In genomic region chr4:93414041-93414440, GRCh38 we compare ENCODE assay signal across 28 cellular contexts.
"Had no signal": no experiment of that assay in that cellular context is flagged by ENCODE, and none has a peak within 500 bp of the region (broad histone marks: within the 10 kb centered on the region; RNA-seq: fewer than 3 reads in every experiment).

No MANE protein-coding gene starts in this region.

- H3K9me3 ChIP-seq: esophagus muscularis mucosa, gastrocnemius medialis, heart right ventricle had no signal

- H3K27ac ChIP-seq: esophagus muscularis mucosa, foreskin keratinocyte, gastrocnemius medialis, heart right ventricle, WERI-Rb-1 had no signal

- DNase-seq: activated B cell treated with CpG ODN at 0.5 μM for 24 hours; activated CD4-positive, alpha-beta T cell treated with anti-CD3 and anti-CD28 coated beads for 48 hours; activated CD4-positive, alpha-beta T cell treated with anti-CD3 and anti-CD28 coated beads, Interleukin-2, amount 50 U/mL, for 1 hour; activated CD4-positive, alpha-beta T cell treated with anti-CD3 and anti-CD28 coated beads, Interleukin-2, amount 50 U/mL, for 48 hours; activated CD8-positive, alpha-beta memory T cell treated with anti-CD3 and anti-CD28 coated beads for 24 hours; activated CD8-positive, alpha-beta T cell treated with anti-CD3 and anti-CD28 coated beads for 36 hours; activated effector memory CD4-positive, alpha-beta T cell treated with Interleukin-2 at 50 U/mL for 16 hours; activated gamma-delta T cell treated with Interleukin-2 at 50 U/mL for 16 hours; activated naive CD4-positive, alpha-beta T cell treated with anti-CD3 and anti-CD28 coated beads, Interleukin-2, amount 50 U/mL, for 16 hours; activated naive CD4-positive, alpha-beta T cell treated with Interleukin-2 at 50 U/mL for 16 hours; activated T-cell treated with anti-CD3 and anti-CD28 coated beads, Interleukin-2, amount 50 U/mL, for 4 hours; amniotic stem cell; anterior cingulate cortex; caudate nucleus; cortex of kidney; dermis blood vessel endothelial cell; effector CD4-positive, alpha-beta T cell; effector memory CD8-positive, alpha-beta T cell; erythroblast; foreskin keratinocyte; gastrocnemius medialis; glutamatergic neuron; heart right ventricle; T1000; WERI-Rb-1 had no signal

- ATAC-seq: activated CD4-positive, CD25-positive, alpha-beta regulatory T cell treated with anti-CD3 and anti-CD28 coated beads, Interleukin-2, amount 50 U/mL, for 24 hours; activated CD8-positive, alpha-beta T cell treated with anti-CD3 and anti-CD28 coated beads for 36 hours; activated T-cell treated with anti-CD3 and anti-CD28 coated beads, Interleukin-2, amount 50 U/mL, for 4 hours; activated T-helper 17 cell treated with anti-CD3 and anti-CD28 coated beads, Interleukin-2, amount 50 U/mL, for 72 hours; effector memory CD8-positive, alpha-beta T cell; foreskin keratinocyte; gastrocnemius medialis; heart right ventricle had no signal

- H3K4me3 ChIP-seq: esophagus muscularis mucosa, gastrocnemius medialis, heart right ventricle had no signal

- H3K36me3 ChIP-seq: esophagus muscularis mucosa, gastrocnemius medialis, heart right ventricle, WERI-Rb-1 had no signal

- H3K4me1 ChIP-seq: esophagus muscularis mucosa, foreskin keratinocyte, gastrocnemius medialis, heart right ventricle had no signal

- H3K27me3 ChIP-seq: esophagus muscularis mucosa, foreskin keratinocyte, gastrocnemius medialis, heart right ventricle had no signal
